ENCODE assay signal across 19 cellular contexts in the genomic region with DNA sequence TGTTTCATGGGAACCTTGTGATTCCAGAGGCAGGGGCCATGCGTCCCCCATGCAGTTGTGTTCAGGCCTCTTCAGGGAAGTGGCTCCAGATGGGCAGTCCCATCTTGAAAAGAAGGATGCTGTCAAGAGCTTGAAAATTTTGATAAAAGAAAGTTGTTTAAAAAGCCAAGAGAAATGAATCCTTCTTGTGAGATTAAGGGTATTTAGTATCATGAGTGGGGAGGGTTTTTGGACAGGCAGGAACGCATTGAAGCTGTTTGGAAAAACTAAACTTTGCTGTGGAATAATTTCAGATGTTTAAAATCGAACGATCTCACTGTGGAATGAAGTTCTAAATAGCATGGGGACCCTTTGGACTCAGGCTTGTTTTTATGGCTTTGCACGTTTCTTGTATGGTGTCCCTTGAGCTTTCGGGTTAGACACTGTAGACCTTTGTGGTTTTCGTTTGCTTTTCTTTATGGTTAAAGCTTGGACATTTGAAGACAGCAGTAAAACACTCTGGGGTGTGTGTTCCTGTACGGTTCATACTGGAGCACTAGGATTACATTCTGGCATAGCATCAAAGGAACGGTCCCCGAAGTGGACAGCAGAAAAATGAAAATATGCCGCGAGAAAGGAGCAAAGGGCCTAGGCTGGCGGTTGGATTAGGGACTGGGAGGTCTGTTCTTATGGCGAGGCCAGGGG. TPM values are rescaled to one million over a fixed set of nuclear protein-coding genes. Genes with fewer than 3 reads are reported as not detected.
A peak's percentile ranks its signal among the peaks of the same experiment; 100 is the strongest.
DNase-seq lines count a peak whose midpoint lies in the region; ATAC-seq and TF ChIP-seq lines count a peak whose summit lies in the region.
"Had no signal": no experiment of that assay in that cellular context is flagged by ENCODE, and none has a peak within 500 bp of the region (broad histone marks: within the 10 kb centered on the region; RNA-seq: fewer than 3 reads in every experiment).

No MANE protein-coding gene starts in this region.

- DNase-seq in cardiac septum (ENCODE audit: low spot score) (peak; percentile 57), left cardiac atrium (no peak), fibroblast of peridontal ligament (ENCODE audit: extremely low read depth) (peak; percentile 55), ureter (ENCODE audit: low spot score) (peak; percentile 25), posterior vena cava (ENCODE audit: low spot score) (no peak), AG08396 (ENCODE audit: low spot score) (no peak)
- DNase-seq: CD8-positive, alpha-beta memory T cell; GF-D8; NCI-H187 treated with DMSO at 0.1 percent for 48 hours; NCI-H2171; NCI-H446 treated with DMSO at 0.1 percent for 48 hours; NK-92 treated with Interleukin-12 subunit alpha and Interleukin-12 subunit beta, amount 100 ng/mL, for 24 hours; SHP77 had no signal

- peaks cover 43% of the 10 kb centered on the region for H3K9me3 Mint-ChIP-seq in nephron

- ATAC-seq in left cardiac atrium: no peak
- ATAC-seq in HG03354 (IDR thresholded peaks at IDR 0.05; ENCODE audit: poor library complexity, severe bottlenecking, unreplicated experiment): no peak

- no peaks in the 10 kb centered on the region for H3K27me3 Mint-ChIP-seq in nephron (ENCODE audit: low read depth)

- peaks cover 45% of the 10 kb centered on the region for H3K4me1 Mint-ChIP-seq in nephron
- H3K4me1 Mint-ChIP-seq: CD8-positive, alpha-beta memory T cell had no signal

- intact Hi-C loops in cardiac septum (cut with DNase I) (no loop called here), left cardiac atrium (cut with DNase I) (no loop called here), posterior vena cava (cut with DNase I) (no loop called here)

- H3K36me3 Mint-ChIP-seq in nephron (ENCODE audit: low read depth): peaks cover 12% of the 10 kb centered on the region

- peak overlapping the region; percentile 74 to 92 (median 85) for H3K27ac Mint-ChIP-seq in nephron
- H3K27ac Mint-ChIP-seq: CD8-positive, alpha-beta memory T cell; GM23338; IgD-negative memory B cell had no signal

- peak overlapping the region in 1 of 3 experiments; percentile 19 for H3K4me3 Mint-ChIP-seq in nephron
- H3K4me3 Mint-ChIP-seq: CD8-positive, alpha-beta memory T cell; GM23338; IgD-negative memory B cell had no signal

- TF ChIP-seq CTCF in nephron (IDR thresholded peaks at IDR 0.05; ENCODE audit: unreplicated experiment in 3 of 3): no peak

RNA-seq across cellular contexts. Expression of a gene that starts 18.2 kb away (rescaled TPM):
- 0.24 TPM for total RNA-seq in cardiac septum
- under 1 TPM; 0.34 to 0.44 TPM for total RNA-seq in left cardiac atrium
- not detected for total RNA-seq in ureter
- not detected for total RNA-seq in posterior vena cava
- total RNA-seq: CD8-positive, alpha-beta memory T cell; LHCN-M2; OCI-LY7 had no signal

Comparison
In these comparisons a context has a peak if more than half of its experiments do, and no peak if none do; other contexts are left out.
1. DNase-seq: peak in cardiac septum (single experiment), fibroblast of peridontal ligament (single experiment) and ureter (single experiment); none in left cardiac atrium (single experiment), posterior vena cava (single experiment) and AG08396 (single experiment).